Comparison of ENCODE assay signal across 10 cellular contexts in the genomic region with DNA sequence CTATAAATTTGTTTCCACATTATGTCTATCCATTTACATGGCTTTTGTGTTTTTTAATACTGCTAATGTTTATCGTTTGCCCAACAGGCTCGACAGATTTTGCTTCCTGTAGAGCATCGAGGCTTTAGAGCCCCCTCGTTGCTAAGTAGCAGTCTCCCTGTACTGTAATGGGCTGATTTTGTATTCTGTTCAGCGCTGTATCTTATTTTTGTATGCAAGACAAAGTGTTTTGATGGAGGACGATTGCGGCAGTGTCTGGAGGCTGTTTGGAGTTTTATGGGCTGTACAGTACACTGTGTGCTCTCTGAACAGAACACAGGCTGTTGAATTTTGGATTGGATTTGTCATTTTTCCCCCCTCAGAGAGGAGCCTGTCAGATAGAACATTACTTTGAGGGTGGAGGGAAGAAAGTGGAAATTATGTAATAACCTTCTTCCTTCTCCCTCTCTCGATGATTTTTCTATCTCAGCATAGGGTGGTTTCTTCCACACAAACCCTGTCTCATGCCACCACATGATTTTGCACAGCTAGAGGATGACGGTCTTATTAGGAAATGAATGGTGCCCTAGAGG.
A peak's percentile ranks its signal among the peaks of the same experiment; 100 is the strongest.
DNase-seq lines count a peak whose midpoint lies in the region; ATAC-seq and TF ChIP-seq lines count a peak whose summit lies in the region.
"Had no signal": no experiment of that assay in that cellular context is flagged by ENCODE, and none has a peak within 500 bp of the region (broad histone marks: within the 10 kb centered on the region; RNA-seq: fewer than 3 reads in every experiment).

No MANE protein-coding gene starts in this region.

- TF ChIP-seq CTCF in activated B cell treated with CpG ODN at 0.5 μM for 24 hours (IDR thresholded peaks at IDR 0.05), result no peak
- no peak for TF ChIP-seq CTCF in heart right ventricle (IDR thresholded peaks at IDR 0.05)
- no peak for TF ChIP-seq CTCF in progenitor cell of endocrine pancreas (IDR thresholded peaks at IDR 0.05; ENCODE audit: unreplicated experiment)

- no peak overlapping the region for H3K4me3 ChIP-seq in CD4-positive, CD25-positive, alpha-beta regulatory T cell (ENCODE audit: low read depth, low read length)
- peak overlapping the region in 5 of 10 donors; percentile 12 to 39 (median 31) for H3K4me3 ChIP-seq in heart right ventricle

- peaks cover 35 to 98% (median 76%) of the 10 kb centered on the region in 4 donors for H3K4me1 Mint-ChIP-seq in CD4-positive, CD25-positive, alpha-beta regulatory T cell
- H3K4me1 Mint-ChIP-seq in activated B cell treated with CpG ODN at 0.5 μM for 24 hours (peaks cover 92% of the 10 kb centered on the region), progenitor cell of endocrine pancreas (ENCODE audit: low read depth) (peaks cover 35% of the 10 kb centered on the region)
- peaks cover 92% of the 10 kb centered on the region for H3K4me1 Mint-ChIP-seq in activated T-cell treated with anti-CD3 and anti-CD28 coated beads, Interleukin-2, amount 50 U/mL, for 4 hours (ENCODE audit: low read depth)

- 18 to 22% methylated on average over 9 of the region's 9 CpGs for WGBS in heart right ventricle, 2 donors

- peak overlapping the region in 2 of 3 donors; percentile 83 to 87 for H3K27ac Mint-ChIP-seq in CD4-positive, CD25-positive, alpha-beta regulatory T cell
- H3K27ac Mint-ChIP-seq in activated B cell treated with CpG ODN at 0.5 μM for 24 hours (peak overlapping the region; percentile 25), progenitor cell of endocrine pancreas (peak overlapping the region; percentile 26)

- H3K4me1 ChIP-seq in CD4-positive, CD25-positive, alpha-beta regulatory T cell (ENCODE audit: control insufficient read depth, insufficient read depth, low read length, poor library complexity, severe bottlenecking), result peaks cover 75% of the 10 kb centered on the region
- H3K4me1 ChIP-seq in heart right ventricle, result peaks cover 80 to 99% (median 94%) of the 10 kb centered on the region in 9 donors

- no peak overlapping the region for H3K27ac ChIP-seq in CD4-positive, CD25-positive, alpha-beta regulatory T cell (ENCODE audit: insufficient read depth, low read length, poor library complexity, severe bottlenecking)
- peak overlapping the region; percentile 87 to 100 (median 97) for H3K27ac ChIP-seq in heart right ventricle

- DNase-seq in CD4-positive, CD25-positive, alpha-beta regulatory T cell, result no peak
- no peak for DNase-seq in activated B cell treated with CpG ODN at 0.5 μM for 24 hours
- no peak for DNase-seq in heart right ventricle
- no peak for DNase-seq in progenitor cell of endocrine pancreas (ENCODE audit: low spot score, unreplicated experiment)
- no peak for DNase-seq in activated T-cell treated with anti-CD3 and anti-CD28 coated beads, Interleukin-2, amount 50 U/mL, for 4 hours
- DNase-seq in glomerular visceral epithelial cell (ENCODE audit: extremely low spot score), result no peak
- DNase-seq: DND-41, NCI-H82 had no signal

- no peaks in the 10 kb centered on the region for H3K27me3 ChIP-seq in CD4-positive, CD25-positive, alpha-beta regulatory T cell (ENCODE audit: control insufficient read depth, insufficient read depth, low read length)
- H3K27me3 ChIP-seq in heart right ventricle, result no peaks in the 10 kb centered on the region

- H3K36me3 Mint-ChIP-seq in CD4-positive, CD25-positive, alpha-beta regulatory T cell, result no peaks in the 10 kb centered on the region
- H3K36me3 Mint-ChIP-seq in activated B cell treated with CpG ODN at 0.5 μM for 24 hours (ENCODE audit: low read depth) (no peaks in the 10 kb centered on the region), progenitor cell of endocrine pancreas (ENCODE audit: insufficient read depth) (peaks cover 2% of the 10 kb centered on the region)
- no peaks in the 10 kb centered on the region for H3K36me3 Mint-ChIP-seq in activated T-cell treated with anti-CD3 and anti-CD28 coated beads, Interleukin-2, amount 50 U/mL, for 4 hours (ENCODE audit: insufficient read depth)

- peaks cover 6% of the 10 kb centered on the region for H3K27me3 Mint-ChIP-seq in CD4-positive, CD25-positive, alpha-beta regulatory T cell
- H3K27me3 Mint-ChIP-seq in activated B cell treated with CpG ODN at 0.5 μM for 24 hours (no peaks in the 10 kb centered on the region), progenitor cell of endocrine pancreas (no peaks in the 10 kb centered on the region)
- no peaks in the 10 kb centered on the region for H3K27me3 Mint-ChIP-seq in activated T-cell treated with anti-CD3 and anti-CD28 coated beads, Interleukin-2, amount 50 U/mL, for 4 hours (ENCODE audit: low read depth)

- H3K4me3 Mint-ChIP-seq in CD4-positive, CD25-positive, alpha-beta regulatory T cell, result peak overlapping the region in 1 of 4 donors; percentile 28
- H3K4me3 Mint-ChIP-seq in activated B cell treated with CpG ODN at 0.5 μM for 24 hours, result no peak overlapping the region
- H3K4me3 Mint-ChIP-seq in progenitor cell of endocrine pancreas (ENCODE audit: low read depth), result no peak overlapping the region
- no peak overlapping the region for H3K4me3 Mint-ChIP-seq in activated T-cell treated with anti-CD3 and anti-CD28 coated beads, Interleukin-2, amount 50 U/mL, for 4 hours

- H3K9me3 Mint-ChIP-seq in CD4-positive, CD25-positive, alpha-beta regulatory T cell, result no peaks in the 10 kb centered on the region
- no peaks in the 10 kb centered on the region for H3K9me3 Mint-ChIP-seq in activated B cell treated with CpG ODN at 0.5 μM for 24 hours
- no peaks in the 10 kb centered on the region for H3K9me3 Mint-ChIP-seq in progenitor cell of endocrine pancreas (ENCODE audit: low read depth)
- H3K9me3 Mint-ChIP-seq in activated T-cell treated with anti-CD3 and anti-CD28 coated beads, Interleukin-2, amount 50 U/mL, for 4 hours, result no peaks in the 10 kb centered on the region

- no peaks in the 10 kb centered on the region for H3K36me3 ChIP-seq in CD4-positive, CD25-positive, alpha-beta regulatory T cell (ENCODE audit: control insufficient read depth, insufficient read depth, low read length)
- no peaks in the 10 kb centered on the region for H3K36me3 ChIP-seq in heart right ventricle

- no peaks in the 10 kb centered on the region for H3K9me3 ChIP-seq in CD4-positive, CD25-positive, alpha-beta regulatory T cell (ENCODE audit: control insufficient read depth in 2 of 2, low read length in 2 of 2)
- no peaks in the 10 kb centered on the region for H3K9me3 ChIP-seq in heart right ventricle

- intact Hi-C loops in activated B cell treated with CpG ODN at 0.5 μM for 24 hours (cut with micrococcal nuclease) (loop anchor here (10.0 kb wide), 1 partner anchor 241 kb away; the partner anchor contains the start of genes C11orf71 and RBM7), heart right ventricle (cut with DNase I) (loop anchor here in 6 of 10 donors (1.0 to 5.0 kb wide), 6 partner anchors 15 to 107 kb away; partner anchors contain the start of gene ZBTB16 (in 2 of the 6))

- POLR2A ChIA-PET in activated B cell treated with CpG ODN at 0.5 μM for 24 hours (lab: Charles Lee), result no interaction called here

- CTCF ChIA-PET in activated B cell treated with CpG ODN at 0.5 μM for 24 hours (lab: Charles Lee), result no interaction called here

- no peak for ATAC-seq in CD4-positive, CD25-positive, alpha-beta regulatory T cell (ENCODE audit: low read depth in 2 of 2)
- no peak for ATAC-seq in activated B cell treated with CpG ODN at 0.5 μM for 24 hours (ENCODE audit: low read depth)
- ATAC-seq in heart right ventricle, result peak in 5 of 8 donors; percentile 2 to 43 (median 22)
- ATAC-seq in activated T-cell treated with anti-CD3 and anti-CD28 coated beads, Interleukin-2, amount 50 U/mL, for 4 hours, result no peak
- ATAC-seq in HG03521 (IDR thresholded peaks at IDR 0.05; ENCODE audit: unreplicated experiment), result no peak
- ATAC-seq in HG03097 (IDR thresholded peaks at IDR 0.05; ENCODE audit: low FRiP score, unreplicated experiment), result no peak

Comparison
In these comparisons a context has a peak if more than half of its experiments do, and no peak if none do; other contexts are left out.
1. ATAC-seq: peak in heart right ventricle (5 of 8); none in CD4-positive, CD25-positive, alpha-beta regulatory T cell (0 of 2), activated B cell treated with CpG ODN at 0.5 μM for 24 hours (single experiment), activated T-cell treated with anti-CD3 and anti-CD28 coated beads, Interleukin-2, amount 50 U/mL, for 4 hours (0 of 2), HG03521 (single experiment) and HG03097 (single experiment).
2. H3K27ac Mint-ChIP-seq: peak in every context shown above with its lines; median percentile 85 in CD4-positive, CD25-positive, alpha-beta regulatory T cell; 26 in progenitor cell of endocrine pancreas; 25 in activated B cell treated with CpG ODN at 0.5 μM for 24 hours.